1 cellular context compared by ENCODE assay signal in the genomic region with DNA sequence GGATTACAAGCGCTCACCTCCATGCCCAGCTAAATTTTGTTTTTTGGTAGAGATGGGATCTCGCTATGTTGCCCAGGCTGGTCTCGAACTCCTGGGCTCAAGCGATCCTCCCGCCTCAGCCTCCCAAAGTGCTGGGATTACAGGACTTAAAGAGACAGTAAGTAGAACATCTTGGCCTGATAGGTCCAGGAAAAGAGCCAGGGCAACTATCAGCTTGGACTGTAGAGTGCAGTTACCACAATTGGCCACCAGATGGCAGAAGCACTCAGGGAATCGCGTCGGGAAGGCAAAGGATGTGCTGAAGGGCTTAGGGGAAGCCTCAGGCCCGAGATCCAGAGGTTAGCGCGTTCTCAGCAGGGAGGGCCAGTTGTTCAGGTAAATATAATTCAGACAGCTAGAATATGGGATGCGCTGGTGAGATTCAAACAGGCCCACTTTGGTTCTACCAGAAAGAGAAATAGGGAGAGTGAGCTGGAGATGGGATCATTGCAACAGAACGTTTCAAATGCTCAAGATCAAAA.
A peak's percentile ranks its signal among the peaks of the same experiment; 100 is the strongest.
TF ChIP-seq lines count a peak whose summit lies in the region.

No MANE protein-coding gene starts in this region.

TF ChIP-seq in IMR-90, 13 proteins besides CTCF, POLR2A, EP300 and RAD21 (continued from another document):
- TF ChIP-seq, protein P1, sequence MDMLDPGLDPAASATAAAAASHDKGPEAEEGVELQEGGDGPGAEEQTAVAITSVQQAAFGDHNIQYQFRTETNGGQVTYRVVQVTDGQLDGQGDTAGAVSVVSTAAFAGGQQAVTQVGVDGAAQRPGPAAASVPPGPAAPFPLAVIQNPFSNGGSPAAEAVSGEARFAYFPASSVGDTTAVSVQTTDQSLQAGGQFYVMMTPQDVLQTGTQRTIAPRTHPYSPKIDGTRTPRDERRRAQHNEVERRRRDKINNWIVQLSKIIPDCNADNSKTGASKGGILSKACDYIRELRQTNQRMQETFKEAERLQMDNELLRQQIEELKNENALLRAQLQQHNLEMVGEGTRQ (IDR thresholded peaks at IDR 0.05; ENCODE audit: low read depth, low read length), result no peak
- TF ChIP-seq SMC3 (IDR thresholded peaks at IDR 0.05; ENCODE audit: low read depth, low read length), result peak; percentile 84
- TF ChIP-seq MXI1 (IDR thresholded peaks at IDR 0.05; ENCODE audit: borderline replicate concordance, low read depth, low read length), result no peak
